16 cellular contexts compared by ENCODE assay signal in genomic region chr20:63781181-63781580, GRCh38. TPM values are rescaled to one million over a fixed set of nuclear protein-coding genes. Genes with fewer than 3 reads are reported as not detected.
DNase-seq lines count a peak whose midpoint lies in the region; ATAC-seq and TF ChIP-seq lines count a peak whose summit lies in the region.
"Had no signal": no experiment of that assay in that cellular context is flagged by ENCODE, and none has a peak within 500 bp of the region (broad histone marks: within the 10 kb centered on the region; RNA-seq: fewer than 3 reads in every experiment).

No MANE protein-coding gene starts in this region.

- peak overlapping the region; percentile 18 to 22 for H3K4me3 Mint-ChIP-seq in activated T-cell treated with anti-CD3 and anti-CD28 coated beads, Interleukin-2, amount 50 U/mL, for 72 hours
- no peak overlapping the region for H3K4me3 Mint-ChIP-seq in activated T-cell treated with anti-CD3 and anti-CD28 coated beads, Interleukin-2, amount 50 U/mL, for 24 hours
- peak overlapping the region; percentile 30 for H3K4me3 Mint-ChIP-seq in CD4-positive, alpha-beta T cell
- peak overlapping the region; percentile 42 for H3K4me3 Mint-ChIP-seq in activated T-helper 17 cell treated with anti-CD3 and anti-CD28 coated beads, Interleukin-2, amount 50 U/mL, for 72 hours
- H3K4me3 Mint-ChIP-seq in nephron: no peak overlapping the region
- H3K4me3 Mint-ChIP-seq in neural progenitor cell: no peak overlapping the region
- H3K4me3 Mint-ChIP-seq: CD8-positive, alpha-beta T cell had no signal

- H3K36me3 ChIP-seq in neural progenitor cell (no peaks in the 10 kb centered on the region), MM.1S (replicated peaks; ENCODE audit: insufficient read depth, low read length) (no peaks in the 10 kb centered on the region)

- no peaks in the 10 kb centered on the region for H3K36me3 Mint-ChIP-seq in activated T-cell treated with anti-CD3 and anti-CD28 coated beads, Interleukin-2, amount 50 U/mL, for 72 hours (ENCODE audit: insufficient read depth in 2 of 2)
- H3K36me3 Mint-ChIP-seq in activated T-cell treated with anti-CD3 and anti-CD28 coated beads, Interleukin-2, amount 50 U/mL, for 24 hours (ENCODE audit: low read depth): no peaks in the 10 kb centered on the region
- no peaks in the 10 kb centered on the region for H3K36me3 Mint-ChIP-seq in CD4-positive, alpha-beta T cell (ENCODE audit: low read depth)
- H3K36me3 Mint-ChIP-seq in activated T-helper 17 cell treated with anti-CD3 and anti-CD28 coated beads, Interleukin-2, amount 50 U/mL, for 72 hours (ENCODE audit: low read depth): no peaks in the 10 kb centered on the region
- peaks cover 25% of the 10 kb centered on the region for H3K36me3 Mint-ChIP-seq in nephron (ENCODE audit: low read depth)
- H3K36me3 Mint-ChIP-seq in neural progenitor cell: peaks cover 6% of the 10 kb centered on the region
- H3K36me3 Mint-ChIP-seq: CD8-positive, alpha-beta T cell had no signal

- peaks cover 24% of the 10 kb centered on the region for H3K4me1 Mint-ChIP-seq in activated T-cell treated with anti-CD3 and anti-CD28 coated beads, Interleukin-2, amount 50 U/mL, for 72 hours (ENCODE audit: low read depth)
- H3K4me1 Mint-ChIP-seq in activated T-cell treated with anti-CD3 and anti-CD28 coated beads, Interleukin-2, amount 50 U/mL, for 24 hours (ENCODE audit: low read depth): peaks cover 14% of the 10 kb centered on the region
- H3K4me1 Mint-ChIP-seq in CD4-positive, alpha-beta T cell (ENCODE audit: low read depth): peaks cover 23% of the 10 kb centered on the region
- H3K4me1 Mint-ChIP-seq in activated T-helper 17 cell treated with anti-CD3 and anti-CD28 coated beads, Interleukin-2, amount 50 U/mL, for 72 hours: peaks cover 4% of the 10 kb centered on the region
- H3K4me1 Mint-ChIP-seq in nephron (peaks cover 12% of the 10 kb centered on the region), neural progenitor cell (peaks cover 20% of the 10 kb centered on the region)

- no peak for ATAC-seq in activated T-cell treated with anti-CD3 and anti-CD28 coated beads, Interleukin-2, amount 50 U/mL, for 72 hours (replicated peaks in 1 of 2)
- no peak for ATAC-seq in CD4-positive, alpha-beta T cell (ENCODE audit: poor library complexity)
- ATAC-seq in activated T-helper 17 cell treated with anti-CD3 and anti-CD28 coated beads, Interleukin-2, amount 50 U/mL, for 72 hours (replicated peaks): no peak

- H3K9me3 ChIP-seq in CD4-positive, alpha-beta T cell (ENCODE audit: control insufficient read depth, low read length): no peaks in the 10 kb centered on the region
- H3K9me3 ChIP-seq in neural progenitor cell (ENCODE audit: low read depth) (no peaks in the 10 kb centered on the region), MM.1S (replicated peaks; ENCODE audit: insufficient read depth, low read length) (no peaks in the 10 kb centered on the region)

- POLR2A ChIA-PET in CD4-positive, alpha-beta T cell (lab: Charles Lee): interaction anchor here (0.9 kb wide), 1 partner anchor 10 kb away, joined by 3 read pairs; no protein-coding TSS in a partner anchor

- H3K27me3 Mint-ChIP-seq in activated T-cell treated with anti-CD3 and anti-CD28 coated beads, Interleukin-2, amount 50 U/mL, for 72 hours (ENCODE audit: low read depth): no peaks in the 10 kb centered on the region
- no peaks in the 10 kb centered on the region for H3K27me3 Mint-ChIP-seq in activated T-cell treated with anti-CD3 and anti-CD28 coated beads, Interleukin-2, amount 50 U/mL, for 24 hours
- H3K27me3 Mint-ChIP-seq in CD4-positive, alpha-beta T cell: no peaks in the 10 kb centered on the region
- H3K27me3 Mint-ChIP-seq in activated T-helper 17 cell treated with anti-CD3 and anti-CD28 coated beads, Interleukin-2, amount 50 U/mL, for 72 hours: no peaks in the 10 kb centered on the region
- H3K27me3 Mint-ChIP-seq in nephron (ENCODE audit: low read depth): no peaks in the 10 kb centered on the region
- H3K27me3 Mint-ChIP-seq in neural progenitor cell (ENCODE audit: insufficient read depth, low read depth): peaks cover 6% of the 10 kb centered on the region

- H2AFZ ChIP-seq in neural progenitor cell (replicated peaks): no peak overlapping the region
- no peak overlapping the region for H2AFZ ChIP-seq in MM.1S (ENCODE audit: low read length)

- intact Hi-C loops in CD4-positive, alpha-beta T cell (cut with DNase I, micrococcal nuclease): loop anchor here (2.0 to 10.0 kb wide), 4 partner anchors 30 to 344 kb away; partner anchors contain the start of genes LIME1 (in 1 of the 2), SAMD10 (in 1 of the 2) and SLC2A4RG (in 1 of the 2)

- peaks cover 8% of the 10 kb centered on the region for H3K4me1 ChIP-seq in neural progenitor cell
- H3K4me1 ChIP-seq in MM.1S (ENCODE audit: low read length): no peaks in the 10 kb centered on the region

- H3K9me3 Mint-ChIP-seq in activated T-cell treated with anti-CD3 and anti-CD28 coated beads, Interleukin-2, amount 50 U/mL, for 72 hours: no peaks in the 10 kb centered on the region
- H3K9me3 Mint-ChIP-seq in activated T-cell treated with anti-CD3 and anti-CD28 coated beads, Interleukin-2, amount 50 U/mL, for 24 hours: no peaks in the 10 kb centered on the region
- H3K9me3 Mint-ChIP-seq in CD4-positive, alpha-beta T cell: no peaks in the 10 kb centered on the region
- no peaks in the 10 kb centered on the region for H3K9me3 Mint-ChIP-seq in activated T-helper 17 cell treated with anti-CD3 and anti-CD28 coated beads, Interleukin-2, amount 50 U/mL, for 72 hours
- H3K9me3 Mint-ChIP-seq in nephron (no peaks in the 10 kb centered on the region), neural progenitor cell (no peaks in the 10 kb centered on the region)
- H3K9me3 Mint-ChIP-seq: CD8-positive, alpha-beta T cell had no signal

- H3K79me2 ChIP-seq in neural progenitor cell (ENCODE audit: low read depth) (peaks cover 8% of the 10 kb centered on the region), MM.1S (ENCODE audit: low read length) (no peaks in the 10 kb centered on the region)

- TF ChIP-seq CTCF in CD4-positive, alpha-beta T cell (IDR thresholded peaks at IDR 0.05): no peak
- TF ChIP-seq CTCF in nephron (IDR thresholded peaks at IDR 0.05; ENCODE audit: unreplicated experiment in 3 of 3) (no peak), neural progenitor cell (IDR thresholded peaks at IDR 0.05) (no peak), MM.1S (IDR thresholded peaks at IDR 0.05; ENCODE audit: low read length) (no peak)

- no peak overlapping the region for H3K4me2 ChIP-seq in neural progenitor cell
- no peak overlapping the region for H3K4me2 ChIP-seq in MM.1S (ENCODE audit: low read depth, low read length)

- peaks cover 10% of the 10 kb centered on the region for H3F3A ChIP-seq in neural progenitor cell (ENCODE audit: low read depth)
- H3F3A ChIP-seq in MM.1S (ENCODE audit: insufficient read depth, low read length): 0 out of 2 replicates have a peak, but pooled peaks cover 4% of the 10 kb centered on the region

- no peak for DNase-seq in activated T-cell treated with anti-CD3 and anti-CD28 coated beads, Interleukin-2, amount 50 U/mL, for 72 hours
- no peak for DNase-seq in activated T-cell treated with anti-CD3 and anti-CD28 coated beads, Interleukin-2, amount 50 U/mL, for 24 hours
- no peak for DNase-seq in CD4-positive, alpha-beta T cell
- DNase-seq in neural progenitor cell (ENCODE audit: low spot score) (no peak), MM.1S (no peak)
- no peak for DNase-seq in stimulated activated CD4-positive, alpha-beta T cell treated with anti-CD3 and anti-CD28 coated beads, Interleukin-4, amount 100 ng/mL, for 1 hour
- DNase-seq: ACHN, C1 segment of cervical spinal cord, COR-L47, DND-41, GDM1, HCEC 1CT had no signal

- no peaks in the 10 kb centered on the region for H3K27me3 ChIP-seq in CD4-positive, alpha-beta T cell (ENCODE audit: control insufficient read depth, insufficient read depth, low read length)
- H3K27me3 ChIP-seq in neural progenitor cell (no peaks in the 10 kb centered on the region), MM.1S (replicated peaks; ENCODE audit: insufficient read depth, low read length) (peaks cover 50% of the 10 kb centered on the region)

- no peak overlapping the region for H3K27ac ChIP-seq in CD4-positive, alpha-beta T cell (ENCODE audit: low read depth, low read length)
- no peak overlapping the region for H3K27ac ChIP-seq in neural progenitor cell
- no peak overlapping the region for H3K27ac ChIP-seq in MM.1S (ENCODE audit: low read length)
- H3K27ac ChIP-seq: HL-60 had no signal

- H3K9ac ChIP-seq in neural progenitor cell (no peak overlapping the region), MM.1S (ENCODE audit: low read length) (no peak overlapping the region)

- H4K20me1 ChIP-seq in neural progenitor cell (ENCODE audit: low read depth) (peaks cover 4% of the 10 kb centered on the region), MM.1S (ENCODE audit: insufficient read depth, low read length) (no peaks in the 10 kb centered on the region)

- H3K9me2 ChIP-seq in MM.1S (replicated peaks; ENCODE audit: insufficient read depth, low read length): no peaks in the 10 kb centered on the region

- H3K27ac Mint-ChIP-seq in activated T-cell treated with anti-CD3 and anti-CD28 coated beads, Interleukin-2, amount 50 U/mL, for 72 hours: no peak overlapping the region
- no peak overlapping the region for H3K27ac Mint-ChIP-seq in activated T-cell treated with anti-CD3 and anti-CD28 coated beads, Interleukin-2, amount 50 U/mL, for 24 hours
- H3K27ac Mint-ChIP-seq in CD4-positive, alpha-beta T cell: no peak overlapping the region
- no peak overlapping the region for H3K27ac Mint-ChIP-seq in activated T-helper 17 cell treated with anti-CD3 and anti-CD28 coated beads, Interleukin-2, amount 50 U/mL, for 72 hours
- H3K27ac Mint-ChIP-seq in nephron (peak overlapping the region in 2 of 3 experiments; percentile 29 to 39), neural progenitor cell (no peak overlapping the region)
- H3K27ac Mint-ChIP-seq: CD8-positive, alpha-beta T cell had no signal

- CTCF ChIA-PET in CD4-positive, alpha-beta T cell (lab: Charles Lee): interaction anchor here (0.6 to 3.4 kb wide), 10 partner anchors 15 to 1321 kb away, joined by 3 to 17 read pairs (median 4); partner anchors contain the start of genes LIME1, PRPF6 and SLC2A4RG

- H3K4me3 ChIP-seq in neural progenitor cell: no peak overlapping the region
- H3K4me3 ChIP-seq in MM.1S (ENCODE audit: low read length): no peak overlapping the region

RNA-seq across cellular contexts. Expression of gene SLC2A4RG, which starts 41.6 kb away (rescaled TPM):
- total RNA-seq in activated T-cell treated with anti-CD3 and anti-CD28 coated beads, Interleukin-2, amount 50 U/mL, for 72 hours: 10 to 100 TPM; 43.5 to 47.0 TPM
- total RNA-seq in CD4-positive, alpha-beta T cell: 100 to 1,000 TPM; 123 to 125 TPM
- total RNA-seq in activated T-helper 17 cell treated with anti-CD3 and anti-CD28 coated beads, Interleukin-2, amount 50 U/mL, for 72 hours: 10 to 100 TPM; 30.5 to 35.1 TPM
- total RNA-seq in neural progenitor cell (ENCODE audit: low replicate concordance): 12.0 and 58.0 TPM in 2 replicates

RNA-seq across cellular contexts. Expression of gene LIME1, which starts 44.7 kb away (rescaled TPM):
- 10 to 100 TPM; 13.4 to 21.1 TPM for total RNA-seq in activated T-cell treated with anti-CD3 and anti-CD28 coated beads, Interleukin-2, amount 50 U/mL, for 72 hours
- total RNA-seq in CD4-positive, alpha-beta T cell: 100 to 1,000 TPM; 149 to 165 TPM
- 10 to 100 TPM in 1 of 2 donors, 1 to 10 TPM in 1; 9.8 to 24.8 TPM for total RNA-seq in activated T-helper 17 cell treated with anti-CD3 and anti-CD28 coated beads, Interleukin-2, amount 50 U/mL, for 72 hours
- 0.47 and 10.9 TPM in 2 replicates for total RNA-seq in neural progenitor cell (ENCODE audit: low replicate concordance)

RNA-seq across cellular contexts. Expression of gene ZBTB46, which starts 49.9 kb away (rescaled TPM):
- 1 to 10 TPM; 2.7 to 8.2 TPM for total RNA-seq in activated T-cell treated with anti-CD3 and anti-CD28 coated beads, Interleukin-2, amount 50 U/mL, for 72 hours
- total RNA-seq in CD4-positive, alpha-beta T cell: under 1 TPM; 0.08 to 0.34 TPM
- 1 to 10 TPM in 1 of 2 donors, under 1 TPM in 1; 0.54 to 6.2 TPM for total RNA-seq in activated T-helper 17 cell treated with anti-CD3 and anti-CD28 coated beads, Interleukin-2, amount 50 U/mL, for 72 hours
- 8.1 and 13.9 TPM in 2 replicates for total RNA-seq in neural progenitor cell (ENCODE audit: low replicate concordance)
- total RNA-seq: CD8-positive, alpha-beta T cell had no signal

Comparison
In these comparisons a context has a peak if more than half of its experiments do, and no peak if none do; other contexts are left out.
1. H3K4me3 Mint-ChIP-seq: peak in activated T-cell treated with anti-CD3 and anti-CD28 coated beads, Interleukin-2, amount 50 U/mL, for 72 hours (2 of 2), CD4-positive, alpha-beta T cell (single experiment) and activated T-helper 17 cell treated with anti-CD3 and anti-CD28 coated beads, Interleukin-2, amount 50 U/mL, for 72 hours (single experiment); none in activated T-cell treated with anti-CD3 and anti-CD28 coated beads, Interleukin-2, amount 50 U/mL, for 24 hours (single experiment), nephron (0 of 3) and neural progenitor cell (single experiment).
2. H3K27ac Mint-ChIP-seq: peak in nephron (2 of 3); none in activated T-cell treated with anti-CD3 and anti-CD28 coated beads, Interleukin-2, amount 50 U/mL, for 72 hours (single experiment), activated T-cell treated with anti-CD3 and anti-CD28 coated beads, Interleukin-2, amount 50 U/mL, for 24 hours (single experiment), CD4-positive, alpha-beta T cell (single experiment), activated T-helper 17 cell treated with anti-CD3 and anti-CD28 coated beads, Interleukin-2, amount 50 U/mL, for 72 hours (single experiment) and neural progenitor cell (single experiment).